ENCODE assay signal across 10 cellular contexts in genomic region chr16:55323637-55324490, GRCh38. TPM values are rescaled to one million over a fixed set of nuclear protein-coding genes. Genes with fewer than 3 reads are reported as not detected.
DNase-seq lines count a peak whose midpoint lies in the region; ATAC-seq and TF ChIP-seq lines count a peak whose summit lies in the region.
"Had no signal": no experiment of that assay in that cellular context is flagged by ENCODE, and none has a peak within 500 bp of the region (broad histone marks: within the 10 kb centered on the region; RNA-seq: fewer than 3 reads in every experiment).

Gene IRX6 (plus strand): TSS chr16:55324203. CDS start chr16:55325092, 889 bp downstream.

- in situ Hi-C loops in HAP-1 (cut with MboI; ENCODE audit: low sequenced_read_pairs) = no loop called here

- DNase-seq in HAP-1 (ENCODE audit: low spot score in 2 of 2) = peak; percentile 5 to 75
- DNase-seq in kidney epithelial cell (ENCODE audit: low read depth) = no peak
- DNase-seq in NCI-H446 (lab: John Stamatoyannopoulos, UW) = no peak
- DNase-seq in CD1c-positive myeloid dendritic cell (ENCODE audit: extremely low spot score) = no peak
- DNase-seq in NOMO-1 treated with dmso at 0.1 percent for 144 hours (lab: John Stamatoyannopoulos, UW; ENCODE audit: unreplicated experiment) = no peak
- DNase-seq: activated CD4-positive, alpha-beta T cell treated with anti-CD3 and anti-CD28 coated beads, Interleukin-2, amount 10 ng/mL, durations not matched to agents 24 days and 14 days; COR-L47 had no signal

- peak within 1 kb of the TSS in 2 of 5 experiments; percentile 17 to 55 for H3K27ac Mint-ChIP-seq in brain
- H3K27ac Mint-ChIP-seq: activated CD4-positive, alpha-beta T cell treated with anti-CD3 and anti-CD28 coated beads, Interleukin-2, amount 10 ng/mL, durations not matched to agents 24 days and 14 days had no signal

- H3K4me3 Mint-ChIP-seq in brain = peak within 1 kb of the TSS; percentile 69 to 90 (median 82)
- H3K4me3 Mint-ChIP-seq: activated CD4-positive, alpha-beta T cell treated with anti-CD3 and anti-CD28 coated beads, Interleukin-2, amount 10 ng/mL, durations not matched to agents 24 days and 14 days had no signal

- H3K36me3 ChIP-seq in HAP-1 (replicated peaks) (no peaks in the 10 kb centered on the region), kidney epithelial cell (ENCODE audit: control insufficient read depth, insufficient read depth, low read length) (no peaks in the 10 kb centered on the region)

- H3K27me3 ChIP-seq in HAP-1 (ENCODE audit: low read depth) = peaks cover 12% of the 10 kb centered on the region
- H3K27me3 ChIP-seq in kidney epithelial cell (ENCODE audit: control insufficient read depth, insufficient read depth, low read length) = peaks cover 43% of the 10 kb centered on the region

- no peaks in the 10 kb centered on the region for H3K36me3 Mint-ChIP-seq in brain

- H3K27me3 Mint-ChIP-seq in brain = peaks cover 94% of the 10 kb centered on the region

- H3K4me1 Mint-ChIP-seq in brain = peaks cover 17% of the 10 kb centered on the region
- H3K4me1 Mint-ChIP-seq: activated CD4-positive, alpha-beta T cell treated with anti-CD3 and anti-CD28 coated beads, Interleukin-2, amount 10 ng/mL, durations not matched to agents 24 days and 14 days had no signal

- no peaks in the 10 kb centered on the region for H3K4me1 ChIP-seq in HAP-1

- H3K9me3 ChIP-seq in HAP-1 = no peaks in the 10 kb centered on the region

- H3K4me3 ChIP-seq in HAP-1 = peak within 1 kb of the TSS; percentile 18
- peak within 1 kb of the TSS; percentile 37 for H3K4me3 ChIP-seq in kidney epithelial cell (ENCODE audit: low read depth, low read length)

- peaks cover 0 to 3% (median 0%) of the 10 kb centered on the region in 5 experiments for H3K9me3 Mint-ChIP-seq in brain
- H3K9me3 Mint-ChIP-seq: activated CD4-positive, alpha-beta T cell treated with anti-CD3 and anti-CD28 coated beads, Interleukin-2, amount 10 ng/mL, durations not matched to agents 24 days and 14 days had no signal

- no peak for ATAC-seq in HG03520 (IDR thresholded peaks at IDR 0.05; ENCODE audit: unreplicated experiment)

- H3K27ac ChIP-seq in 22Rv1 = peak within 1 kb of the TSS; percentile 56

- TF ChIP-seq CTCF in 22Rv1 (IDR thresholded peaks at IDR 0.05) (peak; percentile 89), brain (conservative IDR thresholded peaks at IDR 0.05) (peak; percentile 71 to 97), kidney epithelial cell (IDR thresholded peaks at IDR 0.05; ENCODE audit: insufficient read depth, low read length, poor library complexity, severe bottlenecking) (peak; percentile 66)

RNA-seq across cellular contexts. Expression of gene IRX6, which starts in this region (rescaled TPM):
- polyA plus RNA-seq in brain (ENCODE audit: insufficient read depth, low read depth, low replicate concordance) = 0.10 TPM
- total RNA-seq in kidney epithelial cell = 0.41 and 1.3 TPM in 2 replicates
- total RNA-seq: activated CD4-positive, alpha-beta T cell treated with anti-CD3 and anti-CD28 coated beads, Interleukin-2, amount 10 ng/mL, durations not matched to agents 24 days and 14 days had no signal

Comparison
In these comparisons a context has a peak if more than half of its experiments do, and no peak if none do; other contexts are left out.
1. DNase-seq: peak in HAP-1 (2 of 2); none in kidney epithelial cell (single experiment), NCI-H446 (0 of 2), CD1c-positive myeloid dendritic cell (single experiment) and NOMO-1 treated with dmso at 0.1 percent for 144 hours (single experiment).
2. Peak in every context shown above with its lines, with median percentiles within 50 percentile points of each other: CTCF ChIP-seq.